In genomic region chr3:65907232-65908130, GRCh38 we compare ENCODE assay signal across 1 cellular context.
TF ChIP-seq lines count a peak whose summit lies in the region.

No MANE protein-coding gene starts in this region.

TF ChIP-seq in GM23338, 12 proteins besides CTCF, POLR2A, EP300 and RAD21:
- TF ChIP-seq ZNF462 (CRISPR knock-in tag; IDR thresholded peaks at IDR 0.05) (peak; percentile 64; the same call in 1 of the 2 replicates), POLR2AphosphoS5 (IDR thresholded peaks at IDR 0.05; ENCODE audit: low read depth) (no peak)
TF ChIP-seq in GM23338: peak in this region for 1.
